In the genomic region with DNA sequence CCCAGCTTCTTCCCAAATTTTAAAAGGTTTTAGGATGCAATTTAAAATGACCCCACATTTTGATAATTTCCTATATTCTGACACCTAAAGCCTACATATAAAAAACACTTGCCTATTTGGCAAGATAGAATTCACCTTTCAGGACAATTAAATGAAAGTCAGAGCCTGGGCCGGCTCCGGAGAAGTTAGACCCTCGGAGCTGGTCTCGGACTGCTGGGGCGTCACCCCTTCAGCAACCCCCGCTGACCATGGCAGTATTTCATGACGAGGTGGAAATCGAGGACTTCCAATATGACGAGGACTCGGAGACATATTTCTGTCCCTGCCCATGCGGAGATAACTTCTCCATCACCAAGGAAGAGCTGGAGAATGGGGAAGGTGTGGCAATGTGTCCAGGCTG, we compare ENCODE assay signal across 20 cellular contexts. TPM values are rescaled to one million over a fixed set of nuclear protein-coding genes. Genes with fewer than 3 reads are reported as not detected.
DNase-seq lines count a peak whose midpoint lies in the region; ATAC-seq and TF ChIP-seq lines count a peak whose summit lies in the region.
"Had no signal": no experiment of that assay in that cellular context is flagged by ENCODE, and none has a peak within 500 bp of the region (broad histone marks: within the 10 kb centered on the region; RNA-seq: fewer than 3 reads in every experiment).

No MANE protein-coding gene starts in this region.

- H4K20me1 ChIP-seq in smooth muscle cell (ENCODE audit: low read depth) = peaks cover under 1% of the 10 kb centered on the region

- ATAC-seq in natural killer cell treated with Interleukin-12 subunit alpha and Interleukin-12 subunit beta and Interleukin-15 and Interleukin-18, amount 100 ng/mL, for 72 hours = no peak
- no peak for ATAC-seq in natural killer cell
- ATAC-seq: A549, HCT116 had no signal

- WGBS in smooth muscle cell (ENCODE audit: low lambda C conversion rate) = 97% methylated on average over 11 of the region's 11 CpGs
- WGBS in mesendoderm (ENCODE audit: extremely low coverage, insufficient coverage, low lambda C conversion rate) = no CpG with 5 or more reads among the region's 11 CpGs

- no peak overlapping the region for H2AK5ac ChIP-seq in mesendoderm (ENCODE audit: low read length)

- no peak overlapping the region for H3K23ac ChIP-seq in mesendoderm (ENCODE audit: low read length)

- H3K36me3 ChIP-seq in smooth muscle cell (ENCODE audit: low read depth) = peaks cover 2% of the 10 kb centered on the region
- H3K36me3 ChIP-seq in mesendoderm (ENCODE audit: control insufficient read depth, insufficient read depth, low read length) = no peaks in the 10 kb centered on the region

- H3F3A ChIP-seq in smooth muscle cell (ENCODE audit: low read depth) = no peaks in the 10 kb centered on the region

- H3K4ac ChIP-seq in mesendoderm (ENCODE audit: low read depth, low read length) = no peak overlapping the region

- no peak overlapping the region for H4K5ac ChIP-seq in mesendoderm (ENCODE audit: low read length)

- H3K27me3 ChIP-seq in smooth muscle cell (ENCODE audit: low read depth) = no peaks in the 10 kb centered on the region
- no peaks in the 10 kb centered on the region for H3K27me3 ChIP-seq in mesendoderm (ENCODE audit: insufficient read depth, low read length, poor library complexity)

- DNase-seq in natural killer cell treated with Interleukin-12 subunit alpha and Interleukin-12 subunit beta and Interleukin-15 and Interleukin-18, amount 100 ng/mL, for 72 hours (ENCODE audit: low spot score) = peak; percentile 22
- DNase-seq in natural killer cell (no peak), mesothelial cell of epicardium (ENCODE audit: low spot score in 2 of 2, unreplicated experiment in 2 of 2) (no peak), smooth muscle cell (lab: John Stamatoyannopoulos, UW; ENCODE audit: unreplicated experiment) (no peak), GM03348 (ENCODE audit: low spot score) (no peak), mesendoderm (no peak)
- no peak for DNase-seq in activated CD4-positive, alpha-beta T cell treated with anti-CD3 and anti-CD28 coated beads for 48 hours
- DNase-seq: AML-193; CD4-positive, alpha-beta memory T cell; DMS153; DMS79; GDM1; GOT3; H7; HFFc6 had no signal

- no peak overlapping the region for H3K9ac ChIP-seq in smooth muscle cell (ENCODE audit: low read depth)
- H3K9ac ChIP-seq in mesendoderm (ENCODE audit: low read length) = no peak overlapping the region

- H3K56ac ChIP-seq in mesendoderm (ENCODE audit: low read length) = no peak overlapping the region

- no peaks in the 10 kb centered on the region for H3K9me3 Mint-ChIP-seq in natural killer cell treated with Interleukin-12 subunit alpha and Interleukin-12 subunit beta and Interleukin-15 and Interleukin-18, amount 100 ng/mL, for 72 hours
- H3K9me3 Mint-ChIP-seq in natural killer cell = no peaks in the 10 kb centered on the region
- no peaks in the 10 kb centered on the region for H3K9me3 Mint-ChIP-seq in mesothelial cell of epicardium
- H3K9me3 Mint-ChIP-seq: HFFc6 had no signal

- H3K79me2 ChIP-seq in smooth muscle cell (ENCODE audit: low read depth) = no peaks in the 10 kb centered on the region
- H3K79me2 ChIP-seq in mesendoderm (ENCODE audit: control insufficient read depth, insufficient read depth, low read length) = no peaks in the 10 kb centered on the region

- intact Hi-C loops in natural killer cell (cut with micrococcal nuclease) = no loop called here

- H3K27ac ChIP-seq in smooth muscle cell (ENCODE audit: low read depth) = peak overlapping the region; percentile 75
- no peak overlapping the region for H3K27ac ChIP-seq in mesendoderm (ENCODE audit: low read depth, low read length)
- H3K27ac ChIP-seq: 22Rv1, A549, HL-60 had no signal

- H3K18ac ChIP-seq in mesendoderm (ENCODE audit: low read length) = no peak overlapping the region

- H3K9me3 ChIP-seq in smooth muscle cell (replicated peaks; ENCODE audit: low read depth) = no peaks in the 10 kb centered on the region
- H3K9me3 ChIP-seq: A549 had no signal

- H3K4me2 ChIP-seq in smooth muscle cell (no peak overlapping the region), mesendoderm (ENCODE audit: low read length) (no peak overlapping the region)
- H3K4me2 ChIP-seq: A549 had no signal

- no peaks in the 10 kb centered on the region for H3K4me1 Mint-ChIP-seq in natural killer cell treated with Interleukin-12 subunit alpha and Interleukin-12 subunit beta and Interleukin-15 and Interleukin-18, amount 100 ng/mL, for 72 hours (ENCODE audit: low read depth in 2 of 2)
- peaks cover 0 to 4% of the 10 kb centered on the region in 2 donors for H3K4me1 Mint-ChIP-seq in natural killer cell
- H3K4me1 Mint-ChIP-seq in mesothelial cell of epicardium = peaks cover 14% of the 10 kb centered on the region
- H3K4me1 Mint-ChIP-seq: CD4-positive, alpha-beta memory T cell had no signal

- no peak overlapping the region for H3K27ac Mint-ChIP-seq in natural killer cell treated with Interleukin-12 subunit alpha and Interleukin-12 subunit beta and Interleukin-15 and Interleukin-18, amount 100 ng/mL, for 72 hours
- no peak overlapping the region for H3K27ac Mint-ChIP-seq in natural killer cell
- H3K27ac Mint-ChIP-seq in mesothelial cell of epicardium = peak overlapping the region; percentile 76
- H3K27ac Mint-ChIP-seq: CD14-positive monocyte; CD4-positive, alpha-beta memory T cell; HFFc6 had no signal

- no peaks in the 10 kb centered on the region for H3K27me3 Mint-ChIP-seq in natural killer cell treated with Interleukin-12 subunit alpha and Interleukin-12 subunit beta and Interleukin-15 and Interleukin-18, amount 100 ng/mL, for 72 hours
- H3K27me3 Mint-ChIP-seq in natural killer cell (ENCODE audit: low read depth in 2 of 2) (no peaks in the 10 kb centered on the region), mesothelial cell of epicardium (ENCODE audit: low read depth) (no peaks in the 10 kb centered on the region)
- H3K27me3 Mint-ChIP-seq: CD4-positive, alpha-beta memory T cell had no signal

- no peak overlapping the region for H2BK15ac ChIP-seq in mesendoderm (replicated peaks; ENCODE audit: low read depth)

- H2AFZ ChIP-seq in smooth muscle cell (ENCODE audit: low read depth) = no peak overlapping the region

- no peak for TF ChIP-seq CTCF in natural killer cell (IDR thresholded peaks at IDR 0.05)
- no peak for TF ChIP-seq CTCF in mesothelial cell of epicardium (IDR thresholded peaks at IDR 0.05; ENCODE audit: unreplicated experiment)
- no peak for TF ChIP-seq CTCF in smooth muscle cell (IDR thresholded peaks at IDR 0.05; ENCODE audit: borderline replicate concordance, insufficient read depth, poor library complexity, severe bottlenecking)

- H3K36me3 Mint-ChIP-seq in natural killer cell treated with Interleukin-12 subunit alpha and Interleukin-12 subunit beta and Interleukin-15 and Interleukin-18, amount 100 ng/mL, for 72 hours = no peaks in the 10 kb centered on the region
- H3K36me3 Mint-ChIP-seq in natural killer cell (no peaks in the 10 kb centered on the region), mesothelial cell of epicardium (peaks cover 18% of the 10 kb centered on the region)

- no peak overlapping the region for H2BK120ac ChIP-seq in mesendoderm (ENCODE audit: low read depth, low read length)

- H3K4me1 ChIP-seq in smooth muscle cell (ENCODE audit: low read depth) (no peaks in the 10 kb centered on the region), mesendoderm (ENCODE audit: control insufficient read depth, low read depth, low read length) (no peaks in the 10 kb centered on the region)

- H2BK5ac ChIP-seq in mesendoderm (ENCODE audit: low read length) = no peak overlapping the region

- H3K4me3 ChIP-seq in smooth muscle cell = no peak overlapping the region
- H3K4me3 ChIP-seq in mesendoderm (ENCODE audit: low read length) = no peak overlapping the region
- H3K4me3 ChIP-seq: A549 had no signal

- no peak overlapping the region for H3K4me3 Mint-ChIP-seq in natural killer cell treated with Interleukin-12 subunit alpha and Interleukin-12 subunit beta and Interleukin-15 and Interleukin-18, amount 100 ng/mL, for 72 hours
- H3K4me3 Mint-ChIP-seq in natural killer cell (no peak overlapping the region), mesothelial cell of epicardium (no peak overlapping the region)
- H3K4me3 Mint-ChIP-seq: CD14-positive monocyte, HFFc6 had no signal

- no peaks in the 10 kb centered on the region for H3K79me1 ChIP-seq in mesendoderm (ENCODE audit: low read length)

- H4K8ac ChIP-seq in mesendoderm (ENCODE audit: low read depth, low read length) = no peak overlapping the region

RNA-seq across cellular contexts. Expression of a gene that starts 16.2 kb away (rescaled TPM):
- 1 to 10 TPM; 4.1 to 5.9 TPM for total RNA-seq in natural killer cell treated with Interleukin-12 subunit alpha and Interleukin-12 subunit beta and Interleukin-15 and Interleukin-18, amount 100 ng/mL, for 72 hours
- total RNA-seq in natural killer cell (1 to 10 TPM; 5.1 to 8.0 (median 6.4) TPM), mesothelial cell of epicardium (12.0 to 12.6 TPM (median 12.2 TPM) in 3 replicates), smooth muscle cell (9.1 and 9.5 TPM in 2 replicates)
- polyA plus RNA-seq in smooth muscle cell = 6.8 and 12.5 TPM in 2 replicates
- 5.1 TPM for polyA plus RNA-seq in mesendoderm (2013, experiment 1 of 2)
- 4.8 TPM for polyA plus RNA-seq in mesendoderm (2013, experiment 2 of 2)

RNA-seq across cellular contexts. Expression of a gene that starts 28.6 kb away (rescaled TPM):
- not detected for total RNA-seq in natural killer cell treated with Interleukin-12 subunit alpha and Interleukin-12 subunit beta and Interleukin-15 and Interleukin-18, amount 100 ng/mL, for 72 hours
- 1 to 10 TPM in 1 of 3 donors, not detected in 2; 1.9 TPM for total RNA-seq in natural killer cell
- total RNA-seq in mesothelial cell of epicardium = 573 to 576 TPM (median 576 TPM) in 3 replicates
- total RNA-seq in smooth muscle cell = 23.0 and 30.1 TPM in 2 replicates
- polyA plus RNA-seq in smooth muscle cell = 73.3 and 77.4 TPM in 2 replicates
- 45.6 TPM for polyA plus RNA-seq in mesendoderm (2013, experiment 1 of 2)
- polyA plus RNA-seq in mesendoderm (2013, experiment 2 of 2) = 45.1 TPM
- total RNA-seq: CD4-positive, alpha-beta memory T cell had no signal

RNA-seq across cellular contexts. Expression of a gene that starts 40.8 kb away (rescaled TPM):
- 10 to 100 TPM; 75.9 to 88.7 TPM for total RNA-seq in natural killer cell treated with Interleukin-12 subunit alpha and Interleukin-12 subunit beta and Interleukin-15 and Interleukin-18, amount 100 ng/mL, for 72 hours
- total RNA-seq in natural killer cell (10 to 100 TPM; 71.0 to 84.0 (median 83.0) TPM), mesothelial cell of epicardium (56.2 to 58.4 TPM (median 56.5 TPM) in 3 replicates), smooth muscle cell (21.5 and 24.4 TPM in 2 replicates)
- polyA plus RNA-seq in smooth muscle cell = 53.2 and 61.4 TPM in 2 replicates
- polyA plus RNA-seq in mesendoderm (2013, experiment 1 of 2) = 11.3 TPM
- 11.4 TPM for polyA plus RNA-seq in mesendoderm (2013, experiment 2 of 2)

RNA-seq across cellular contexts. Expression of a gene that starts 49.1 kb away (rescaled TPM):
- total RNA-seq in natural killer cell treated with Interleukin-12 subunit alpha and Interleukin-12 subunit beta and Interleukin-15 and Interleukin-18, amount 100 ng/mL, for 72 hours = 10 to 100 TPM; 14.4 to 19.3 TPM
- total RNA-seq in natural killer cell = 10 to 100 TPM in 2 of 3 donors, 1 to 10 TPM in 1; 8.3 to 12.8 (median 10.0) TPM
- 18.4 to 20.8 TPM (median 20.4 TPM) in 3 replicates for total RNA-seq in mesothelial cell of epicardium
- total RNA-seq in smooth muscle cell = 15.5 and 18.2 TPM in 2 replicates
- 23.1 and 27.2 TPM in 2 replicates for polyA plus RNA-seq in smooth muscle cell
- polyA plus RNA-seq in mesendoderm (2013, experiment 1 of 2) = 13.3 TPM
- polyA plus RNA-seq in mesendoderm (2013, experiment 2 of 2) = 13.2 TPM

Comparison
In these comparisons a context has a peak if more than half of its experiments do, and no peak if none do; other contexts are left out.
1. RNA of a gene that starts 28.6 kb away (total RNA-seq): 573 to 576 TPM in mesothelial cell of epicardium; 23.0 to 30.1 TPM in smooth muscle cell, 1.9 TPM in natural killer cell and not detected in natural killer cell treated with Interleukin-12 subunit alpha and Interleukin-12 subunit beta and Interleukin-15 and Interleukin-18, amount 100 ng/mL, for 72 hours; every median in the first group is over 10 times any median in the second.